Comparison of ENCODE assay signal across 1 cellular context in genomic region chr21:14878971-14879370, GRCh38.
A peak's percentile ranks its signal among the peaks of the same experiment; 100 is the strongest.
TF ChIP-seq lines count a peak whose summit lies in the region.

No MANE protein-coding gene starts in this region.

TF ChIP-seq in HepG2, 621 proteins besides CTCF, POLR2A, EP300 and RAD21 (continued from another document and continues in another):
- TF ChIP-seq ARID5B (CRISPR knock-in tag; IDR thresholded peaks at IDR 0.05): peak; percentile 97
- TF ChIP-seq ZSCAN25 (CRISPR knock-in tag; IDR thresholded peaks at IDR 0.05): no peak
- TF ChIP-seq IKZF1 (IDR thresholded peaks at IDR 0.05): no peak
- no peak for TF ChIP-seq ZBED4 (CRISPR knock-in tag; IDR thresholded peaks at IDR 0.05; ENCODE audit: borderline replicate concordance)
- TF ChIP-seq ZNF550 (CRISPR knock-in tag; IDR thresholded peaks at IDR 0.05; ENCODE audit: borderline replicate concordance): no peak
- TF ChIP-seq AHDC1 (CRISPR knock-in tag; IDR thresholded peaks at IDR 0.05; ENCODE audit: borderline replicate concordance): peak; percentile 96
- no peak for TF ChIP-seq KDM5B (CRISPR knock-in tag; IDR thresholded peaks at IDR 0.05; ENCODE audit: borderline replicate concordance)
- TF ChIP-seq KAT2B (IDR thresholded peaks at IDR 0.05; ENCODE audit: borderline replicate concordance, low read depth, low read length): no peak
- TF ChIP-seq ZNF503 (CRISPR knock-in tag; IDR thresholded peaks at IDR 0.05): peak; percentile 89
- peak; percentile 84 for TF ChIP-seq THRA (CRISPR knock-in tag; IDR thresholded peaks at IDR 0.05; ENCODE audit: borderline replicate concordance)
- no peak for TF ChIP-seq PCBP1 (IDR thresholded peaks at IDR 0.05; ENCODE audit: borderline replicate concordance, low read depth, low read length)
- TF ChIP-seq MAFF (IDR thresholded peaks at IDR 0.05; ENCODE audit: low read depth, low read length): no peak
- no peak for TF ChIP-seq CBFB (CRISPR knock-in tag; IDR thresholded peaks at IDR 0.05)
- TF ChIP-seq KLF16 (CRISPR knock-in tag; IDR thresholded peaks at IDR 0.05): peak in 1 of 2 experiments; percentile 71; a peak in 1 of 4 replicates
- TF ChIP-seq TMF1 (CRISPR knock-in tag; IDR thresholded peaks at IDR 0.05; ENCODE audit: low read depth): no peak
- TF ChIP-seq KDM5A (IDR thresholded peaks at IDR 0.05; ENCODE audit: borderline replicate concordance, low read length): no peak
- no peak for TF ChIP-seq BRCA1 (CRISPR knock-in tag; IDR thresholded peaks at IDR 0.05)
- TF ChIP-seq ZNF383 (CRISPR knock-in tag; IDR thresholded peaks at IDR 0.05; ENCODE audit: borderline replicate concordance): no peak
- TF ChIP-seq ZNF44 (CRISPR knock-in tag; IDR thresholded peaks at IDR 0.05): no peak
- TF ChIP-seq MEIS2 (CRISPR knock-in tag; IDR thresholded peaks at IDR 0.05): no peak
- TF ChIP-seq ZBTB7A (CRISPR knock-in tag; IDR thresholded peaks at IDR 0.05): no peak
- no peak for TF ChIP-seq KLF12 (CRISPR knock-in tag; IDR thresholded peaks at IDR 0.05; ENCODE audit: borderline replicate concordance)
- no peak for TF ChIP-seq ZBTB49 (CRISPR knock-in tag; IDR thresholded peaks at IDR 0.05; ENCODE audit: borderline replicate concordance)
- no peak for TF ChIP-seq ZKSCAN8 (CRISPR knock-in tag; IDR thresholded peaks at IDR 0.05; ENCODE audit: borderline replicate concordance)
- no peak for TF ChIP-seq TP53 (CRISPR knock-in tag; conservative IDR thresholded peaks at IDR 0.05)
- no peak for TF ChIP-seq PHB2 (IDR thresholded peaks at IDR 0.05; ENCODE audit: partially characterized antibody)
- peak; percentile 85 for TF ChIP-seq JUNB (CRISPR knock-in tag; IDR thresholded peaks at IDR 0.05; ENCODE audit: borderline replicate concordance)
- TF ChIP-seq AKNA (CRISPR knock-in tag; IDR thresholded peaks at IDR 0.05; ENCODE audit: borderline replicate concordance): no peak
- no peak for TF ChIP-seq ZNF354B (CRISPR knock-in tag; IDR thresholded peaks at IDR 0.05)
- peak; percentile 68 for TF ChIP-seq HHEX (CRISPR knock-in tag; IDR thresholded peaks at IDR 0.05)
- TF ChIP-seq ZNF674 (CRISPR knock-in tag; IDR thresholded peaks at IDR 0.05; ENCODE audit: low read depth): no peak
- TF ChIP-seq ELF4 (CRISPR knock-in tag; IDR thresholded peaks at IDR 0.05; ENCODE audit: borderline replicate concordance): no peak
- 0 out of 3 replicates have a peak, but pooled peaks have one; percentile 20 for TF ChIP-seq MXI1 (IDR thresholded peaks at IDR 0.05; ENCODE audit: borderline replicate concordance, low read depth, low read length)
